ENCODE assay signal across 36 cellular contexts in the genomic region with DNA sequence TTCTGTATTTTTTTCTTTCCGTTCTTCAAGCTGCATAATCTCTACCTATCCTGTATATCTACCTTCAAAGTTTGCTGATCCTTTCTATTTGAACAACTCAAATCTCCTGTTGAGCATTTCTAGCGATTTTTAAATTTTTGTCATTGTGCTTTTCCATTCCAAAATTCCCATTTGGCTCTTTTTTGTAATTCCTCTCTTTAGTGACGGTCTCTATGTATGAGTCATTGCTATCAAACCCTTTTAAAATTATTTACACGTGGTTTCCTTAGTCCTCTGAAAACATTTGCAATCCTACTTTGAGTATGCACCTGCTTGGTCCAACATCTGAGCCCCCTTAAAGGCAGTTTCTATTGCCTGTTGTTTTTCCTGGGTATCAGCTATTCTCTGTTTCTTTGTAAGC.
"Had no signal": no experiment of that assay in that cellular context is flagged by ENCODE, and none has a peak within 500 bp of the region (broad histone marks: within the 10 kb centered on the region; RNA-seq: fewer than 3 reads in every experiment).

No MANE protein-coding gene starts in this region.

- H3K4me2 ChIP-seq: PC-9 had no signal

- DNase-seq: activated CD4-positive, alpha-beta memory T cell treated with anti-CD3 and anti-CD28 coated beads, Interleukin-2, amount 10 ng/mL, durations not matched to agents 7 days and 5 days; activated CD4-positive, alpha-beta T cell treated with anti-CD3 and anti-CD28 coated beads for 1 hour; activated CD4-positive, alpha-beta T cell treated with anti-CD3 and anti-CD28 coated beads for 48 hours; activated CD4-positive, CD25-positive, alpha-beta regulatory T cell; activated CD8-positive, alpha-beta memory T cell treated with anti-CD3 and anti-CD28 coated beads for 24 hours; activated CD8-positive, alpha-beta memory T cell treated with anti-CD3 and anti-CD28 coated beads, Interleukin-2, amount 10 ng/mL, durations not matched to agents 7 days and 5 days; activated CD8-positive, alpha-beta memory T cell treated with anti-CD3 and anti-CD28 coated beads, Interleukin-2, amount 50 U/mL, for 48 hours; activated effector memory CD4-positive, alpha-beta T cell treated with Interleukin-2 at 50 U/mL for 16 hours; activated naive CD4-positive, alpha-beta T cell treated with anti-CD3 and anti-CD28 coated beads, Interleukin-2, amount 50 U/mL, for 16 hours; activated naive CD8-positive, alpha-beta T cell treated with anti-CD3 and anti-CD28 coated beads for 36 hours; activated T-cell treated with anti-CD3 and anti-CD28 coated beads, Interleukin-2, amount 50 U/mL, for 48 hours; amniotic stem cell; aorta; brain microvascular endothelial cell; central memory CD4-positive, alpha-beta T cell; MM.1S; NCI-H1092 treated with DMSO at 0.1 percent for 48 hours; NCI-H1417; NCI-H146; NCI-H187; NCI-H2029 treated with DMSO at 0.1 percent for 48 hours; NCI-H2107; NCI-H2171; NCI-H510A; NCI-H526; NCI-H748 treated with DMSO at 0.1 percent for 48 hours; NK-92 treated with Interleukin-12 subunit alpha and Interleukin-12 subunit beta, amount 100 ng/mL, for 24 hours; PC-9; Right ventricle myocardium superior; SW 1271; T-helper 1 cell; T-helper 2 cell; T1000 had no signal

- H3K4me3 ChIP-seq: PC-9 had no signal

- H3K36me3 ChIP-seq: brain microvascular endothelial cell, WERI-Rb-1 had no signal

- H2AFZ ChIP-seq: PC-9 had no signal

- H3K4me1 Mint-ChIP-seq: activated CD4-positive, alpha-beta memory T cell treated with anti-CD3 and anti-CD28 coated beads, Interleukin-2, amount 10 ng/mL, durations not matched to agents 7 days and 5 days; activated CD8-positive, alpha-beta memory T cell treated with anti-CD3 and anti-CD28 coated beads, Interleukin-2, amount 10 ng/mL, durations not matched to agents 7 days and 5 days; activated naive CD8-positive, alpha-beta T cell treated with anti-CD3 and anti-CD28 coated beads for 36 hours had no signal

- H3K4me3 Mint-ChIP-seq: activated CD4-positive, alpha-beta memory T cell treated with anti-CD3 and anti-CD28 coated beads, Interleukin-2, amount 10 ng/mL, durations not matched to agents 7 days and 5 days; activated CD8-positive, alpha-beta memory T cell treated with anti-CD3 and anti-CD28 coated beads, Interleukin-2, amount 10 ng/mL, durations not matched to agents 7 days and 5 days; activated naive CD8-positive, alpha-beta T cell treated with anti-CD3 and anti-CD28 coated beads for 36 hours had no signal

- H3K9me3 Mint-ChIP-seq: activated CD4-positive, alpha-beta memory T cell treated with anti-CD3 and anti-CD28 coated beads, Interleukin-2, amount 10 ng/mL, durations not matched to agents 7 days and 5 days had no signal

- H3K36me3 Mint-ChIP-seq: activated CD8-positive, alpha-beta memory T cell treated with anti-CD3 and anti-CD28 coated beads, Interleukin-2, amount 10 ng/mL, durations not matched to agents 7 days and 5 days; activated naive CD8-positive, alpha-beta T cell treated with anti-CD3 and anti-CD28 coated beads for 36 hours had no signal

- H3K27ac Mint-ChIP-seq: activated CD4-positive, alpha-beta memory T cell treated with anti-CD3 and anti-CD28 coated beads, Interleukin-2, amount 10 ng/mL, durations not matched to agents 7 days and 5 days; activated CD8-positive, alpha-beta memory T cell treated with anti-CD3 and anti-CD28 coated beads, Interleukin-2, amount 10 ng/mL, durations not matched to agents 7 days and 5 days; activated naive CD8-positive, alpha-beta T cell treated with anti-CD3 and anti-CD28 coated beads for 36 hours had no signal

- H3K27ac ChIP-seq: brain microvascular endothelial cell, PC-9, WERI-Rb-1 had no signal

- H3K27me3 ChIP-seq: brain microvascular endothelial cell had no signal

- ATAC-seq: activated CD8-positive, alpha-beta memory T cell treated with anti-CD3 and anti-CD28 coated beads, Interleukin-2, amount 10 ng/mL, durations not matched to agents 7 days and 5 days had no signal

- FAIRE-seq: colon, RCC 7860 had no signal
